Comparison of ENCODE assay signal across 32 cellular contexts in the genomic region with DNA sequence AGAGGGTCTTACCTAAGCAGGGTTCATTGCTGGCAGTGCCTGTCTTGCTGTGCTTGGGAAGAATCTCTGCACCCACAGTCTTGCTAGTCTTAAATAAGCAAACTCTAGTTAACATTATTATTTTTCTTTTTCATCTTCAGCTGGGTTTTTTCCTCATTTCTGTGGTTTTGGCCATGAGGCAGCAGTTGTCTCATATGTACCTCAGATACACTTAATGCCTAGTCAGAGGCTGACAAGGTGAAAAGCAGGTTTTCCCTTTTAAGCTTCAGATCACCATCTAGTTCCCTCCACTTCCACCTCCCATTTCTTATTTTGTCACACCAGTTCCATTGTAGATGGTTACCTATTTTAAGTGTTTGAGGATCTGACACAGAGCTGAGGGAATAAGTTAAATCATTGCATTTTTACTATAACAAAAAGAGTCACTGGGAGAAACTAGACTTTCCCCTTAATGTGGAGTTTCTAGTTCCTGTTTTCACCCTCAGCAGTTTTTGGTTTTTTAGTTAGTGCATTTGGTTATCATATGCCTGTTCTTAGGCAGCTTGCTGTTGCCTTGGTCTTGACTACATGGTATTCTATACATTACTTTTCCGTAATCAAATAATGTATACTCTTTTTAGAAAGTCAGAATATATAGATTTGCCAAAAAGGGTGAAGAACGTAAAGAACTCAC. TPM values are rescaled to one million over a fixed set of nuclear protein-coding genes. Genes with fewer than 3 reads are reported as not detected.
DNase-seq lines count a peak whose midpoint lies in the region; ATAC-seq, FAIRE-seq and TF ChIP-seq lines count a peak whose summit lies in the region.
"Had no signal": no experiment of that assay in that cellular context is flagged by ENCODE, and none has a peak within 500 bp of the region (broad histone marks: within the 10 kb centered on the region; RNA-seq: fewer than 3 reads in every experiment).

No MANE protein-coding gene starts in this region.

- no peaks in the 10 kb centered on the region for H4K20me1 ChIP-seq in GM12878 (ENCODE audit: control insufficient read depth, insufficient read depth)

- H3K9me3 ChIP-seq in GM12878 (replicated peaks; ENCODE audit: control insufficient read depth, insufficient read depth, low read length) = no peaks in the 10 kb centered on the region
- H3K9me3 ChIP-seq: heart right ventricle, mucosa of descending colon, SK-N-SH, thoracic aorta, vagina had no signal

- no peaks in the 10 kb centered on the region for H3K4me1 ChIP-seq in GM12878 (ENCODE audit: control insufficient read depth, insufficient read depth, low read length)
- H3K4me1 ChIP-seq: adrenal gland, vagina had no signal

- in situ Hi-C loops in GM12878 (cut with MboI) (no loop called here), brain microvascular endothelial cell (cut with HindIII; ENCODE audit: low pct_ligation_motif_present, low sequenced_read_pairs) (no loop called here)

- POLR2A ChIA-PET in GM12878 (lab: Charles Lee) = interaction anchor here (1.0 kb wide), 1 partner anchor 12 kb away, joined by 4 read pairs; no protein-coding TSS in a partner anchor

- TF ChIP-seq CTCF in GM12878 (IDR thresholded peaks at IDR 0.05 in 2 of 3, conservative IDR thresholded peaks at IDR 0.05 in 1 of 3; ENCODE audit: control insufficient read depth in 2 of 3, extremely low read depth in 1 of 3, insufficient read depth in 1 of 3, low read depth in 3 of 3, low read length in 3 of 3) = no peak
- TF ChIP-seq CTCF in brain microvascular endothelial cell (IDR thresholded peaks at IDR 0.05; ENCODE audit: low read depth, low read length, missing control alignments) = no peak

- no TSS peak for BruUV-seq in GM12878 (replicated peaks; lab: Mats Ljungman, UMichigan)

- H3K79me2 ChIP-seq in GM12878 (ENCODE audit: control insufficient read depth, insufficient read depth, low read length) = no peaks in the 10 kb centered on the region

- H3K4me2 ChIP-seq in GM12878 (ENCODE audit: control insufficient read depth, insufficient read depth) = no peak overlapping the region
- H3K4me2 ChIP-seq: SK-N-SH had no signal

- intact Hi-C loops in GM12878 (cut with micrococcal nuclease; ENCODE audit: unreplicated experiment) = no loop called here

- H3K27me3 ChIP-seq in GM12878 (replicated peaks in 1 of 2; ENCODE audit: control insufficient read depth in 2 of 2, insufficient read depth in 2 of 2, low read length in 1 of 2) (no peaks in the 10 kb centered on the region), brain microvascular endothelial cell (replicated peaks) (no peaks in the 10 kb centered on the region)
- H3K27me3 ChIP-seq: adrenal gland, cardiac muscle cell, heart right ventricle, vagina had no signal

- H3K4me3 ChIP-seq in GM12878 (no peak overlapping the region), brain microvascular endothelial cell (ENCODE audit: low read depth, low read length) (no peak overlapping the region)
- H3K4me3 ChIP-seq: adrenal gland, cardiac muscle cell, heart right ventricle, mucosa of descending colon, thoracic aorta, vagina had no signal

- FAIRE-seq in GM12892 (lab: Jason Lieb, UNC) = peak; percentile 36
- peak; percentile 75 for FAIRE-seq in GM12878 (lab: Jason Lieb, UNC)

- H3K36me3 ChIP-seq in GM12878 (ENCODE audit: control insufficient read depth in 2 of 2, insufficient read depth in 2 of 2, low read length in 1 of 2) (peaks cover 0 to 10% of the 10 kb centered on the region in 2 experiments; a peak in 2 of 4 replicates), brain microvascular endothelial cell (replicated peaks) (peaks cover 3% of the 10 kb centered on the region)

- no peak overlapping the region for H3K27ac ChIP-seq in GM12878 (ENCODE audit: control insufficient read depth, insufficient read depth)
- H3K27ac ChIP-seq in brain microvascular endothelial cell = no peak overlapping the region
- H3K27ac ChIP-seq: adrenal gland, cardiac muscle cell, heart right ventricle, thoracic aorta, vagina, WERI-Rb-1 had no signal

- ATAC-seq in GM21717 (IDR thresholded peaks at IDR 0.05; ENCODE audit: unreplicated experiment) = peak; percentile 62
- ATAC-seq in GM12878 = peak; percentile 23; the same call in 1 of the 3 replicates
- no peak for ATAC-seq in HG02885 (IDR thresholded peaks at IDR 0.05; ENCODE audit: poor library complexity, unreplicated experiment)
- ATAC-seq: activated CD8-positive, alpha-beta memory T cell treated with anti-CD3 and anti-CD28 coated beads, Interleukin-2, amount 10 ng/mL, durations not matched to agents 7 days and 5 days; activated T-cell treated with anti-CD3 and anti-CD28 coated beads, Interleukin-2, amount 50 U/mL, for 72 hours; heart right ventricle; mucosa of descending colon; natural killer cell treated with Interleukin-12 subunit alpha and Interleukin-12 subunit beta and Interleukin-15 and Interleukin-18, amount 100 ng/mL, for 72 hours had no signal

- no peak for TF ChIP-seq RAD21 in GM12878 (IDR thresholded peaks at IDR 0.05; ENCODE audit: insufficient read depth, low read depth, low read length)

- SMC1A ChIA-PET in GM12878 (lab: Charles Lee; ENCODE audit: uncharacterized antibody, unreplicated experiment) = interaction anchor here (0.5 to 1.8 kb wide), 7 partner anchors 9 to 44 kb away, joined by 3 to 8 read pairs (median 4); no protein-coding TSS in a partner anchor

- 98% methylated on average over 2 of the region's 2 CpGs for WGBS in GM12878 (ENCODE audit: insufficient coverage, insufficient replicate concordance, low lambda C conversion rate, missing lambda C conversion rate)

- no peak overlapping the region for H2AFZ ChIP-seq in GM12878 (ENCODE audit: control insufficient read depth, low read depth, low read length)

- TF ChIP-seq EP300 in GM12878 (IDR thresholded peaks at IDR 0.05; ENCODE audit: borderline replicate concordance in 1 of 2, control insufficient read depth in 1 of 2, low read depth in 2 of 2, low read length in 2 of 2) = no peak

- TF ChIP-seq POLR2A in GM12892 (IDR thresholded peaks at IDR 0.05; ENCODE audit: low read depth, low read length) (no peak), GM12878 (IDR thresholded peaks at IDR 0.05; ENCODE audit: low read depth, low read length) (no peak)

- CTCF ChIA-PET in GM12878 (lab: Yijun Ruan, JAX) = interaction anchor here (1.1 kb wide), 2 partner anchors 11 to 12 kb away, joined by 3 read pairs; no protein-coding TSS in a partner anchor

- DNase-seq in GM12892 (ENCODE audit: insufficient read length) (no peak), LHCN-M2 (ENCODE audit: low read depth) (peak; percentile 25), GM12878 (ENCODE audit: low read depth, low spot score) (no peak), GM03348 (ENCODE audit: low spot score) (no peak), brain microvascular endothelial cell (no peak), AG20443 (ENCODE audit: low spot score) (no peak)
- DNase-seq: activated CD4-positive, alpha-beta T cell treated with anti-CD3 and anti-CD28 coated beads, Interleukin-2, amount 10 ng/mL, durations not matched to agents 7 days and 5 days; activated CD8-positive, alpha-beta memory T cell treated with anti-CD3 and anti-CD28 coated beads, Interleukin-2, amount 10 ng/mL, durations not matched to agents 7 days and 5 days; activated naive CD4-positive, alpha-beta T cell treated with Interleukin-2 at 50 U/mL for 16 hours; activated T-cell treated with anti-CD3 and anti-CD28 coated beads, Interleukin-2, amount 50 U/mL, for 72 hours; adrenal gland; CD4-positive, CD25-positive, alpha-beta regulatory T cell; foreskin melanocyte; GOT3; heart right ventricle; HFFc6; MM.1S; mucosa of descending colon; NCI-H1417 treated with DMSO at 0.1 percent for 48 hours; NCI-H2081; NCI-H345; NCI-H748 treated with DMSO at 0.1 percent for 48 hours; SK-N-SH; stimulated activated naive CD4-positive, alpha-beta T cell treated with Interleukin-2 at 50 U/mL for 16 hours; T-helper 2 cell; WERI-Rb-1 had no signal

- H3K9ac ChIP-seq in GM12878 (ENCODE audit: control insufficient read depth, insufficient read depth, low read length) = no peak overlapping the region
- H3K9ac ChIP-seq: SK-N-SH had no signal

- RAD21 ChIA-PET in GM12878 (lab: Charles Lee; ENCODE audit: unreplicated experiment) = interaction anchor here (1.0 to 1.3 kb wide), 3 partner anchors 17 to 42 kb away, joined by 3 to 6 read pairs (median 4); no protein-coding TSS in a partner anchor

TF ChIP-seq in GM12878, 131 proteins besides CTCF, POLR2A, EP300 and RAD21 (continues in another document):
- TF ChIP-seq KAT2A (conservative IDR thresholded peaks at IDR 0.05; ENCODE audit: control insufficient read depth, low read depth, low read length) (no peak), PKNOX1 (IDR thresholded peaks at IDR 0.05) (no peak)

RNA-seq across cellular contexts. Expression of gene AFDN, which starts 46.0 kb away (rescaled TPM):
- polyA plus RNA-seq in GM12892 (2012; ENCODE audit: missing spikeins) = 21.7 TPM
- total RNA-seq in LHCN-M2 (2014; rRNA removed) = 34.2 and 35.5 TPM in 2 replicates
- 8.3 TPM for polyA plus RNA-seq in LHCN-M2 (2012)
- total RNA-seq in GM12878 (2013; cell fraction: nucleolus; rRNA removed) = 295 and 304 TPM in 2 replicates
- 47.2 and 52.8 TPM in 2 replicates for total RNA-seq in GM12878 (2014; rRNA removed)
- 65.4 and 65.7 TPM in 2 replicates for total RNA-seq in GM12878 (2014; rRNA removed; fragmentation: Illumina TruSeq; extraction: Trizol)
- 67.8 and 68.2 TPM in 2 replicates for total RNA-seq in GM12878 (2021)
- polyA plus RNA-seq in GM12878 (2011; ENCODE audit: low read depth) = 13.2 TPM
- 40.7 and 43.0 TPM in 2 replicates for polyA plus RNA-seq in GM12878 (2011; rRNA removed)
- 19.6 and 21.3 TPM in 2 replicates for polyA plus RNA-seq in GM12878 (2011; cell fraction: cytosol; rRNA removed)
- 121 and 135 TPM in 2 replicates for polyA plus RNA-seq in GM12878 (2011; cell fraction: nucleus; rRNA removed)
- polyA plus RNA-seq in GM12878 (2012) = 18.5 and 22.9 TPM in 2 replicates
- polyA plus RNA-seq in GM12878 (2014; fragmentation: Illumina TruSeq; extraction: Trizol) = 58.5 and 89.6 TPM in 2 replicates
- 1 to 10 TPM; 5.7 to 8.7 TPM for polyA plus RNA-seq in GM12878 (2014; fragmentation: Nextera tagmentation; extraction: Ambion mirVana)
- 48.5 and 50.2 TPM in 2 replicates for polyA plus RNA-seq in GM12878 (2014; rRNA removed)
- polyA plus RNA-seq in GM12878 (2016; fragmentation: Nextera tagmentation; extraction: Ambion mirVana) = 10 to 100 TPM in 1 of 2 experiments, 1 to 10 TPM in 1; 7.2 to 11.8 TPM
- polyA minus RNA-seq in GM12878 (2011; rRNA and poly(A)+ RNA removed) = 60.1 and 66.5 TPM in 2 replicates
- polyA minus RNA-seq in GM12878 (2011; cell fraction: cytosol; rRNA and poly(A)+ RNA removed) = 17.5 and 23.0 TPM in 2 replicates
- 88.6 and 122 TPM in 2 replicates for polyA minus RNA-seq in GM12878 (2011; cell fraction: nucleus; rRNA and poly(A)+ RNA removed)
